In genomic region chr1:154961497-154962237, GRCh38 we compare ENCODE assay signal across 8 cellular contexts. TPM values are rescaled to one million over a fixed set of nuclear protein-coding genes. Genes with fewer than 3 reads are reported as not detected.
DNase-seq lines count a peak whose midpoint lies in the region; ATAC-seq and TF ChIP-seq lines count a peak whose summit lies in the region.

A gene with protein sequence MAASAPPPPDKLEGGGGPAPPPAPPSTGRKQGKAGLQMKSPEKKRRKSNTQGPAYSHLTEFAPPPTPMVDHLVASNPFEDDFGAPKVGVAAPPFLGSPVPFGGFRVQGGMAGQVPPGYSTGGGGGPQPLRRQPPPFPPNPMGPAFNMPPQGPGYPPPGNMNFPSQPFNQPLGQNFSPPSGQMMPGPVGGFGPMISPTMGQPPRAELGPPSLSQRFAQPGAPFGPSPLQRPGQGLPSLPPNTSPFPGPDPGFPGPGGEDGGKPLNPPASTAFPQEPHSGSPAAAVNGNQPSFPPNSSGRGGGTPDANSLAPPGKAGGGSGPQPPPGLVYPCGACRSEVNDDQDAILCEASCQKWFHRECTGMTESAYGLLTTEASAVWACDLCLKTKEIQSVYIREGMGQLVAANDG (minus strand): TSS chr1:154961782. CDS start chr1:154961576, 206 bp downstream.

- no peaks in the 10 kb centered on the region for H3K27me3 Mint-ChIP-seq in Calu3 (ENCODE audit: unreplicated experiment)

- H3K9me3 ChIP-seq in OCI-LY7 (ENCODE audit: low read length) = no peaks in the 10 kb centered on the region
- H3K9me3 ChIP-seq in mucosa of stomach (ENCODE audit: control insufficient read depth, low read length) = no peaks in the 10 kb centered on the region

- TF ChIP-seq POLR2A in erythroblast (IDR thresholded peaks at IDR 0.05; ENCODE audit: low read length) = peak; percentile 91

- no TSS peak for BruUV-seq in Calu3 (replicated peaks; lab: Mats Ljungman, UMichigan)
- no TSS peak for BruUV-seq in OCI-LY7 (replicated peaks; lab: Mats Ljungman, UMichigan)

- POLR2A ChIA-PET in OCI-LY7 (lab: Charles Lee) = interaction anchor here (0.5 to 1.5 kb wide), 3 partner anchors 22 to 27 kb away, joined by 3 to 6 read pairs (median 4); partner anchors contain the start of gene FLAD1

- peaks cover 43% of the 10 kb centered on the region for H3K4me1 Mint-ChIP-seq in Calu3 (ENCODE audit: low read depth, unreplicated experiment)

- H3K27me3 ChIP-seq in mucosa of stomach (ENCODE audit: control insufficient read depth, insufficient read depth, low read length) = no peaks in the 10 kb centered on the region

- peak within 1 kb of the TSS; percentile 85 for H3K4me3 Mint-ChIP-seq in Calu3 (ENCODE audit: low read depth, unreplicated experiment)

- H2AFZ ChIP-seq in OCI-LY7 (ENCODE audit: low read length) = peak within 1 kb of the TSS; percentile 61; the same call in 1 of the 2 replicates

- H3K4me3 ChIP-seq in OCI-LY7 (ENCODE audit: low read depth, low read length, poor library complexity, severe bottlenecking) = peak within 1 kb of the TSS; percentile 82
- peak within 1 kb of the TSS; percentile 75 for H3K4me3 ChIP-seq in mucosa of stomach (ENCODE audit: low read length)

- peak within 1 kb of the TSS; percentile 92 for H3K27ac Mint-ChIP-seq in Calu3 (ENCODE audit: unreplicated experiment)

- no peaks in the 10 kb centered on the region for H3K9me3 Mint-ChIP-seq in Calu3 (ENCODE audit: low read depth, unreplicated experiment)

- peak; percentile 40 for ATAC-seq in GM19468 (IDR thresholded peaks at IDR 0.05; ENCODE audit: extremely low read depth, unreplicated experiment)

- H3K36me3 ChIP-seq in OCI-LY7 (ENCODE audit: insufficient read depth, low read length) (peaks cover 73% of the 10 kb centered on the region), mucosa of stomach (ENCODE audit: control insufficient read depth, insufficient read depth, low read length) (peaks cover 4% of the 10 kb centered on the region)

- H3K4me2 ChIP-seq in OCI-LY7 (ENCODE audit: low read length) = peak within 1 kb of the TSS; percentile 88

- H3K9me2 ChIP-seq in OCI-LY7 (ENCODE audit: insufficient read depth, low read length) = no peaks in the 10 kb centered on the region

- intact Hi-C loops in Calu3 (cut with micrococcal nuclease; ENCODE audit: unreplicated experiment) = no loop called here
- intact Hi-C loops in OCI-LY7 (cut with micrococcal nuclease; ENCODE audit: unreplicated experiment) = loop anchor here (1.0 to 5.0 kb wide), 4 partner anchors 13 to 101 kb away; partner anchors contain the start of genes CKS1B and EFNA4

- peak; percentile 91 for DNase-seq in Calu3
- peak; percentile 72 for DNase-seq in HT1080 (ENCODE audit: low read depth)
- peak; percentile 88 for DNase-seq in OCI-LY7 (ENCODE audit: low spot score)
- DNase-seq in activated T-cell treated with anti-CD3 and anti-CD28 coated beads for 48 hours (ENCODE audit: low read depth) = peak; percentile 83
- DNase-seq in erythroblast (lab: John Stamatoyannopoulos, UW) = peak; percentile 87 to 91
- peak; percentile 64 to 68 for DNase-seq in stimulated activated CD8-positive, alpha-beta memory T cell treated with anti-CD3 and anti-CD28 coated beads, Interleukin-7, amount 100 ng/mL, for 48 hours (ENCODE audit: extremely low read depth in 1 of 2, low read depth in 1 of 2)

- peak within 1 kb of the TSS; percentile 93 for H3K9ac ChIP-seq in mucosa of stomach (ENCODE audit: low read length)

- H3K4me1 ChIP-seq in OCI-LY7 (ENCODE audit: insufficient read depth, low read length, poor library complexity, severe bottlenecking) (peaks cover 33% of the 10 kb centered on the region), mucosa of stomach (ENCODE audit: control insufficient read depth, insufficient read depth, low read length) (peaks cover 29% of the 10 kb centered on the region)

- H4K20me1 ChIP-seq in OCI-LY7 (ENCODE audit: insufficient read depth, low read length) = 0 out of 2 replicates have a peak, but pooled peaks cover 4% of the 10 kb centered on the region

- peaks cover 84% of the 10 kb centered on the region for H3K36me3 Mint-ChIP-seq in Calu3 (ENCODE audit: insufficient read depth, unreplicated experiment)

- H3K27ac ChIP-seq in OCI-LY7 (ENCODE audit: low read depth, low read length, poor library complexity, severe bottlenecking) = peak within 1 kb of the TSS; percentile 77

- CTCF ChIA-PET in Calu3 (lab: Charles Lee) = interaction anchor here (0.6 to 1.8 kb wide), 13 partner anchors 9 to 211 kb away, joined by 3 to 15 read pairs (median 4); partner anchors contain the start of genes ADAM15, KRTCAP2, LENEP and SHC1
- CTCF ChIA-PET in OCI-LY7 (lab: Charles Lee; ENCODE audit: unreplicated experiment) = no interaction called here

- peaks cover 21% of the 10 kb centered on the region for H3K79me2 ChIP-seq in OCI-LY7 (ENCODE audit: insufficient read depth, low read depth, low read length)

- peak; percentile 84 for TF ChIP-seq CTCF in Calu3 (IDR thresholded peaks at IDR 0.05; ENCODE audit: unreplicated experiment)
- peak; percentile 80 for TF ChIP-seq CTCF in OCI-LY7 (conservative IDR thresholded peaks at IDR 0.05; ENCODE audit: low read length)

RNA-seq across cellular contexts. Expression of the gene that starts here (rescaled TPM):
- total RNA-seq in Calu3 (2022) (43.6 and 45.6 TPM in 2 replicates), OCI-LY7 (2022) (47.3 and 53.1 TPM in 2 replicates)
- 26.3 and 32.4 TPM in 2 replicates for total RNA-seq in HT1080 (2014; rRNA removed; shearing (Covaris generic))
- polyA plus RNA-seq in HT1080 (2015; cell fraction: cytosol; rRNA removed) = 30.6 and 31.0 TPM in 2 replicates
- 38.0 and 43.9 TPM in 2 replicates for polyA plus RNA-seq in HT1080 (2015; cell fraction: nucleus; rRNA removed)
- 36.5 and 44.3 TPM in 2 replicates for total RNA-seq in OCI-LY7 (2014; rRNA removed; shearing (Covaris generic))

Comparison
In these comparisons a context has a peak if more than half of its experiments do, and no peak if none do; other contexts are left out.
1. Peak in every context shown above with its lines: DNase-seq, ATAC-seq, H3K4me3 ChIP-seq and H3K27ac ChIP-seq.